In genomic region chr17:32253117-32253611, GRCh38 we compare ENCODE assay signal across 8 cellular contexts. TPM values are rescaled to one million over a fixed set of nuclear protein-coding genes. Genes with fewer than 3 reads are reported as not detected.
DNase-seq lines count a peak whose midpoint lies in the region; ATAC-seq and TF ChIP-seq lines count a peak whose summit lies in the region.

No MANE protein-coding gene starts in this region.

- H3K4me3 Mint-ChIP-seq in central memory CD8-positive, alpha-beta T cell, result no peak overlapping the region

- H3K36me3 Mint-ChIP-seq in central memory CD8-positive, alpha-beta T cell (ENCODE audit: insufficient read depth), result peaks cover 2% of the 10 kb centered on the region

- H3K27ac Mint-ChIP-seq in central memory CD8-positive, alpha-beta T cell (ENCODE audit: low read depth), result no peak overlapping the region

- H3K4me3 ChIP-seq in AG09309 (ENCODE audit: control insufficient read depth, low read depth, low read length), result no peak overlapping the region

- no peaks in the 10 kb centered on the region for H3K9me3 Mint-ChIP-seq in central memory CD8-positive, alpha-beta T cell

- no peak for DNase-seq in AG09309 (ENCODE audit: low read depth)
- peak; percentile 81 for DNase-seq in GM20000 (ENCODE audit: low spot score)
- peak; percentile 69 for DNase-seq in NCI-H345 (lab: John Stamatoyannopoulos, UW)
- DNase-seq in central memory CD8-positive, alpha-beta T cell (ENCODE audit: low spot score in 2 of 2), result peak in 1 of 2 donors; percentile 40
- peak; percentile 56 to 82 for DNase-seq in left colon
- DNase-seq in stimulated activated CD4-positive, alpha-beta T cell treated with anti-CD3 and anti-CD28 coated beads, Interleukin-2, amount 100 ng/mL, for 24 hours, result peak; percentile 69 to 78

- peak; percentile 99 for TF ChIP-seq CTCF in AG09309 (IDR thresholded peaks at IDR 0.05; ENCODE audit: control insufficient read depth, insufficient read depth, low read depth, low read length, missing control alignments)
- peak; percentile 99 for TF ChIP-seq CTCF in GM20000 (IDR thresholded peaks at IDR 0.05; ENCODE audit: extremely low read depth, missing control alignments)

- no peaks in the 10 kb centered on the region for H3K4me1 Mint-ChIP-seq in central memory CD8-positive, alpha-beta T cell

- peak; percentile 76 to 83 for ATAC-seq in activated CD4-positive, CD25-positive, alpha-beta regulatory T cell treated with anti-CD3 and anti-CD28 coated beads, Interleukin-2, amount 50 U/mL, for 24 hours
- peak; percentile 82 for ATAC-seq in central memory CD8-positive, alpha-beta T cell (replicated peaks; ENCODE audit: extremely low read depth, poor library complexity, severe bottlenecking)
- ATAC-seq in left colon (peak; percentile 94), GM19397 (IDR thresholded peaks at IDR 0.05; ENCODE audit: unreplicated experiment) (no peak)

- H3K27me3 Mint-ChIP-seq in central memory CD8-positive, alpha-beta T cell, result no peaks in the 10 kb centered on the region

- intact Hi-C loops in left colon (cut with DNase I, micrococcal nuclease), result loop anchor here (2.0 to 5.0 kb wide), 2 partner anchors 64 to 68 kb away; no protein-coding TSS in a partner anchor

RNA-seq across cellular contexts. Expression of gene RHBDL3, which starts 12.5 kb away (rescaled TPM):
- total RNA-seq in left colon, result under 1 TPM; 0.50 to 0.73 TPM
